1 cellular context compared by ENCODE assay signal in the genomic region with DNA sequence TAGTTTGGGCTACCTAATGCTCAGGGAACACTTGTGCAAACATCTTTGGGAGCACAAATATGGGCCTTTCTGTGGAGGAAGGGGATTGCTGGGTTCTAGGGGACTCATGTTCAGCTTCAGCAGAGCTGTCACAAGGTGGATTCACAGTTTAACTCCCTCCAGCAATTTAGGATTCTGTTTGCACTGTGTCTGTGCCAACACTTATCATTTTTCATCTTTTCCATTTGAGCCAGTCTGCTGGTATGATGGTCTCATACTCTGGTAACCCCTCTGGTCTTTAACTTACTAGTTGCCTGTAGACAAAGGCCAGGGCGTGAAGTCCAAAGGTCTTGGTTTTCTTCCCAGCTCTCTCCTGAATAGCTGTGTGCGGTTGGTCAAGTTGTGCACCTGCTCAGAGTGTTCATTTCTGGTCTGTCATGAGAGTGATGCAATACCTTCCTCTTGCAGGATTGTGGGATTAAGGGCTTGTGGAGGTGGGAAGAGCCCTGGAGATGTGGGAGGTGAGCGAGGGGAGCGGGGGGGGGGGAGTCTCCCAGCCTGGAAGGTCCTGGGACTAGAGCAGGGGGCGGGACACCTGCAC.
TF ChIP-seq lines count a peak whose summit lies in the region.

No MANE protein-coding gene starts in this region.

TF ChIP-seq in HepG2, 621 proteins besides CTCF, POLR2A, EP300 and RAD21 (continued from another document and continues in another):
- TF ChIP-seq, protein P1, sequence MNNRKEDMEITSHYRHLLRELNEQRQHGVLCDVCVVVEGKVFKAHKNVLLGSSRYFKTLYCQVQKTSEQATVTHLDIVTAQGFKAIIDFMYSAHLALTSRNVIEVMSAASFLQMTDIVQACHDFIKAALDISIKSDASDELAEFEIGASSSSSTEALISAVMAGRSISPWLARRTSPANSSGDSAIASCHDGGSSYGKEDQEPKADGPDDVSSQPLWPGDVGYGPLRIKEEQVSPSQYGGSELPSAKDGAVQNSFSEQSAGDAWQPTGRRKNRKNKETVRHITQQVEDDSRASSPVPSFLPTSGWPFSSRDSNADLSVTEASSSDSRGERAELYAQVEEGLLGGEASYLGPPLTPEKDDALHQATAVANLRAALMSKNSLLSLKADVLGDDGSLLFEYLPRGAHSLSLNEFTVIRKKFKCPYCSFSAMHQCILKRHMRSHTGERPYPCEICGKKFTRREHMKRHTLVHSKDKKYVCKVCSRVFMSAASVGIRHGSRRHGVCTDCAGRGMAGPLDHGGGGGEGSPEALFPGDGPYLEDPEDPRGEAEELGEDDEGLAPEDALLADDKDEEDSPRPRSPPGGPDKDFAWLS (CRISPR knock-in tag; IDR thresholded peaks at IDR 0.05; ENCODE audit: borderline replicate concordance): no peak
- TF ChIP-seq ZNF670 (CRISPR knock-in tag; IDR thresholded peaks at IDR 0.05; ENCODE audit: borderline replicate concordance): no peak
- TF ChIP-seq, protein P2, sequence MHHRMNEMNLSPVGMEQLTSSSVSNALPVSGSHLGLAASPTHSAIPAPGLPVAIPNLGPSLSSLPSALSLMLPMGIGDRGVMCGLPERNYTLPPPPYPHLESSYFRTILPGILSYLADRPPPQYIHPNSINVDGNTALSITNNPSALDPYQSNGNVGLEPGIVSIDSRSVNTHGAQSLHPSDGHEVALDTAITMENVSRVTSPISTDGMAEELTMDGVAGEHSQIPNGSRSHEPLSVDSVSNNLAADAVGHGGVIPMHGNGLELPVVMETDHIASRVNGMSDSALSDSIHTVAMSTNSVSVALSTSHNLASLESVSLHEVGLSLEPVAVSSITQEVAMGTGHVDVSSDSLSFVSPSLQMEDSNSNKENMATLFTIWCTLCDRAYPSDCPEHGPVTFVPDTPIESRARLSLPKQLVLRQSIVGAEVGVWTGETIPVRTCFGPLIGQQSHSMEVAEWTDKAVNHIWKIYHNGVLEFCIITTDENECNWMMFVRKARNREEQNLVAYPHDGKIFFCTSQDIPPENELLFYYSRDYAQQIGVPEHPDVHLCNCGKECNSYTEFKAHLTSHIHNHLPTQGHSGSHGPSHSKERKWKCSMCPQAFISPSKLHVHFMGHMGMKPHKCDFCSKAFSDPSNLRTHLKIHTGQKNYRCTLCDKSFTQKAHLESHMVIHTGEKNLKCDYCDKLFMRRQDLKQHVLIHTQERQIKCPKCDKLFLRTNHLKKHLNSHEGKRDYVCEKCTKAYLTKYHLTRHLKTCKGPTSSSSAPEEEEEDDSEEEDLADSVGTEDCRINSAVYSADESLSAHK (CRISPR knock-in tag; IDR thresholded peaks at IDR 0.05; ENCODE audit: borderline replicate concordance): no peak
- TF ChIP-seq ZNF792 (CRISPR knock-in tag; IDR thresholded peaks at IDR 0.05): no peak
- TF ChIP-seq ARNTL (CRISPR knock-in tag; IDR thresholded peaks at IDR 0.05): no peak
- no peak for TF ChIP-seq CCDC6 (CRISPR knock-in tag; IDR thresholded peaks at IDR 0.05)
- no peak for TF ChIP-seq TBL1XR1 (IDR thresholded peaks at IDR 0.05; ENCODE audit: borderline replicate concordance, low read length, partially characterized antibody)
- no peak for TF ChIP-seq DBP (CRISPR knock-in tag; IDR thresholded peaks at IDR 0.05; ENCODE audit: not compliant biosample characterization)
- peak; percentile 53; the same call in 1 of the 2 replicates for TF ChIP-seq POGZ (CRISPR knock-in tag; IDR thresholded peaks at IDR 0.05)
- no peak for TF ChIP-seq SSRP1 (CRISPR knock-in tag; IDR thresholded peaks at IDR 0.05)
- no peak for TF ChIP-seq ATF5 (CRISPR knock-in tag; IDR thresholded peaks at IDR 0.05; ENCODE audit: low read depth)
- no peak for TF ChIP-seq FOXO1 (CRISPR knock-in tag; IDR thresholded peaks at IDR 0.05)
- TF ChIP-seq TAF1 (CRISPR knock-in tag; IDR thresholded peaks at IDR 0.05): no peak
- no peak for TF ChIP-seq MAZ (IDR thresholded peaks at IDR 0.05; ENCODE audit: borderline replicate concordance, low read depth, low read length)
- TF ChIP-seq MAZ (CRISPR knock-in tag; IDR thresholded peaks at IDR 0.05; ENCODE audit: low read depth): no peak
- peak; percentile 43; the same call in 1 of the 2 replicates for TF ChIP-seq REPIN1 (CRISPR knock-in tag; IDR thresholded peaks at IDR 0.05; ENCODE audit: borderline replicate concordance, low read depth)
- TF ChIP-seq HMG20B (CRISPR knock-in tag; conservative IDR thresholded peaks at IDR 0.05): no peak
- TF ChIP-seq HOXA3 (CRISPR knock-in tag; IDR thresholded peaks at IDR 0.05): peak; percentile 64
- no peak for TF ChIP-seq ZNF605 (CRISPR knock-in tag; IDR thresholded peaks at IDR 0.05)
- TF ChIP-seq, protein P3, sequence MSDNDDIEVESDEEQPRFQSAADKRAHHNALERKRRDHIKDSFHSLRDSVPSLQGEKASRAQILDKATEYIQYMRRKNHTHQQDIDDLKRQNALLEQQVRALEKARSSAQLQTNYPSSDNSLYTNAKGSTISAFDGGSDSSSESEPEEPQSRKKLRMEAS (IDR thresholded peaks at IDR 0.05): no peak
- no peak for TF ChIP-seq NFKBIZ (CRISPR knock-in tag; IDR thresholded peaks at IDR 0.05)
- TF ChIP-seq ZNF614 (CRISPR knock-in tag; IDR thresholded peaks at IDR 0.05; ENCODE audit: borderline replicate concordance): no peak
- TF ChIP-seq NR2C2 (CRISPR knock-in tag; IDR thresholded peaks at IDR 0.05; ENCODE audit: borderline replicate concordance): no peak
- TF ChIP-seq TARDBP (CRISPR knock-in tag; IDR thresholded peaks at IDR 0.05): 0 out of 2 replicates have a peak, but pooled peaks have one; percentile 48
- TF ChIP-seq ZNF17 (CRISPR knock-in tag; IDR thresholded peaks at IDR 0.05): no peak
- peak; percentile 98 for TF ChIP-seq CEBPB (IDR thresholded peaks at IDR 0.05; ENCODE audit: borderline replicate concordance, low read depth, low read length)
- TF ChIP-seq ZMYM4 (CRISPR knock-in tag; IDR thresholded peaks at IDR 0.05): peak; percentile 61; the same call in 1 of the 2 replicates
- peak; percentile 73; the same call in 1 of the 2 replicates for TF ChIP-seq ZKSCAN5 (CRISPR knock-in tag; IDR thresholded peaks at IDR 0.05)
- no peak for TF ChIP-seq ZNF205 (CRISPR knock-in tag; IDR thresholded peaks at IDR 0.05)
- TF ChIP-seq MYC (CRISPR knock-in tag; IDR thresholded peaks at IDR 0.05; ENCODE audit: borderline replicate concordance): no peak
- TF ChIP-seq ZMYM3 (CRISPR knock-in tag; IDR thresholded peaks at IDR 0.05): peak; percentile 67; the same call in 1 of the 2 replicates
- no peak for TF ChIP-seq ZNF264 (CRISPR knock-in tag; IDR thresholded peaks at IDR 0.05)
- TF ChIP-seq KDM5A (IDR thresholded peaks at IDR 0.05; ENCODE audit: borderline replicate concordance, low read length): no peak
- TF ChIP-seq, protein P4, sequence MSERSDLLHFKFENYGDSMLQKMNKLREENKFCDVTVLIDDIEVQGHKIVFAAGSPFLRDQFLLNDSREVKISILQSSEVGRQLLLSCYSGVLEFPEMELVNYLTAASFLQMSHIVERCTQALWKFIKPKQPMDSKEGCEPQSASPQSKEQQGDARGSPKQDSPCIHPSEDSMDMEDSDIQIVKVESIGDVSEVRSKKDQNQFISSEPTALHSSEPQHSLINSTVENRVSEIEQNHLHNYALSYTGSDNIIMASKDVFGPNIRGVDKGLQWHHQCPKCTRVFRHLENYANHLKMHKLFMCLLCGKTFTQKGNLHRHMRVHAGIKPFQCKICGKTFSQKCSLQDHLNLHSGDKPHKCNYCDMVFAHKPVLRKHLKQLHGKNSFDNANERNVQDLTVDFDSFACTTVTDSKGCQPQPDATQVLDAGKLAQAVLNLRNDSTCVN (CRISPR knock-in tag; IDR thresholded peaks at IDR 0.05; ENCODE audit: borderline replicate concordance): no peak
- TF ChIP-seq ZNF282 (IDR thresholded peaks at IDR 0.05; ENCODE audit: partially characterized antibody): no peak
- 0 out of 2 replicates have a peak, but pooled peaks have one; percentile 59 for TF ChIP-seq ZNF3 (CRISPR knock-in tag; IDR thresholded peaks at IDR 0.05)
- no peak for TF ChIP-seq ZNF451 (CRISPR knock-in tag; IDR thresholded peaks at IDR 0.05)
- TF ChIP-seq NAIF1 (CRISPR knock-in tag; IDR thresholded peaks at IDR 0.05; ENCODE audit: borderline replicate concordance): no peak
- TF ChIP-seq REXO4 (CRISPR knock-in tag; IDR thresholded peaks at IDR 0.05; ENCODE audit: borderline replicate concordance): no peak
- no peak for TF ChIP-seq E2F2 (CRISPR knock-in tag; IDR thresholded peaks at IDR 0.05; ENCODE audit: borderline replicate concordance)
- TF ChIP-seq E2F1 (CRISPR knock-in tag; IDR thresholded peaks at IDR 0.05): no peak
- no peak for TF ChIP-seq ZFP36L1 (CRISPR knock-in tag; IDR thresholded peaks at IDR 0.05)
- no peak for TF ChIP-seq SNAI1 (CRISPR knock-in tag; IDR thresholded peaks at IDR 0.05; ENCODE audit: borderline replicate concordance)
- TF ChIP-seq ZNF747 (CRISPR knock-in tag; IDR thresholded peaks at IDR 0.05; ENCODE audit: borderline replicate concordance): no peak
- no peak for TF ChIP-seq MXD3 (CRISPR knock-in tag; IDR thresholded peaks at IDR 0.05)
- TF ChIP-seq FOSL2 (CRISPR knock-in tag; IDR thresholded peaks at IDR 0.05): peak; percentile 41
- no peak for TF ChIP-seq CREBL2 (CRISPR knock-in tag; IDR thresholded peaks at IDR 0.05; ENCODE audit: borderline replicate concordance)
- peak; percentile 47; the same call in 1 of the 2 replicates for TF ChIP-seq CBX5 (CRISPR knock-in tag; IDR thresholded peaks at IDR 0.05; ENCODE audit: borderline replicate concordance)
- TF ChIP-seq ZNF558 (CRISPR knock-in tag; IDR thresholded peaks at IDR 0.05; ENCODE audit: borderline replicate concordance): no peak
- TF ChIP-seq KLF13 (CRISPR knock-in tag; IDR thresholded peaks at IDR 0.05): no peak
- TF ChIP-seq KLF12 (CRISPR knock-in tag; IDR thresholded peaks at IDR 0.05; ENCODE audit: borderline replicate concordance): no peak
- TF ChIP-seq MLX (CRISPR knock-in tag; IDR thresholded peaks at IDR 0.05): no peak
- no peak for TF ChIP-seq NR1H2 (CRISPR knock-in tag; IDR thresholded peaks at IDR 0.05; ENCODE audit: borderline replicate concordance, low read depth)
- TF ChIP-seq ZNF552 (CRISPR knock-in tag; IDR thresholded peaks at IDR 0.05; ENCODE audit: borderline replicate concordance): no peak
- no peak for TF ChIP-seq CENPX (CRISPR knock-in tag; IDR thresholded peaks at IDR 0.05)
- TF ChIP-seq, protein P5, sequence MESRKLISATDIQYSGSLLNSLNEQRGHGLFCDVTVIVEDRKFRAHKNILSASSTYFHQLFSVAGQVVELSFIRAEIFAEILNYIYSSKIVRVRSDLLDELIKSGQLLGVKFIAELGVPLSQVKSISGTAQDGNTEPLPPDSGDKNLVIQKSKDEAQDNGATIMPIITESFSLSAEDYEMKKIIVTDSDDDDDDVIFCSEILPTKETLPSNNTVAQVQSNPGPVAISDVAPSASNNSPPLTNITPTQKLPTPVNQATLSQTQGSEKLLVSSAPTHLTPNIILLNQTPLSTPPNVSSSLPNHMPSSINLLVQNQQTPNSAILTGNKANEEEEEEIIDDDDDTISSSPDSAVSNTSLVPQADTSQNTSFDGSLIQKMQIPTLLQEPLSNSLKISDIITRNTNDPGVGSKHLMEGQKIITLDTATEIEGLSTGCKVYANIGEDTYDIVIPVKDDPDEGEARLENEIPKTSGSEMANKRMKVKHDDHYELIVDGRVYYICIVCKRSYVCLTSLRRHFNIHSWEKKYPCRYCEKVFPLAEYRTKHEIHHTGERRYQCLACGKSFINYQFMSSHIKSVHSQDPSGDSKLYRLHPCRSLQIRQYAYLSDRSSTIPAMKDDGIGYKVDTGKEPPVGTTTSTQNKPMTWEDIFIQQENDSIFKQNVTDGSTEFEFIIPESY (CRISPR knock-in tag; IDR thresholded peaks at IDR 0.05): peak; percentile 87
